1 cellular context compared by ENCODE assay signal in the genomic region with DNA sequence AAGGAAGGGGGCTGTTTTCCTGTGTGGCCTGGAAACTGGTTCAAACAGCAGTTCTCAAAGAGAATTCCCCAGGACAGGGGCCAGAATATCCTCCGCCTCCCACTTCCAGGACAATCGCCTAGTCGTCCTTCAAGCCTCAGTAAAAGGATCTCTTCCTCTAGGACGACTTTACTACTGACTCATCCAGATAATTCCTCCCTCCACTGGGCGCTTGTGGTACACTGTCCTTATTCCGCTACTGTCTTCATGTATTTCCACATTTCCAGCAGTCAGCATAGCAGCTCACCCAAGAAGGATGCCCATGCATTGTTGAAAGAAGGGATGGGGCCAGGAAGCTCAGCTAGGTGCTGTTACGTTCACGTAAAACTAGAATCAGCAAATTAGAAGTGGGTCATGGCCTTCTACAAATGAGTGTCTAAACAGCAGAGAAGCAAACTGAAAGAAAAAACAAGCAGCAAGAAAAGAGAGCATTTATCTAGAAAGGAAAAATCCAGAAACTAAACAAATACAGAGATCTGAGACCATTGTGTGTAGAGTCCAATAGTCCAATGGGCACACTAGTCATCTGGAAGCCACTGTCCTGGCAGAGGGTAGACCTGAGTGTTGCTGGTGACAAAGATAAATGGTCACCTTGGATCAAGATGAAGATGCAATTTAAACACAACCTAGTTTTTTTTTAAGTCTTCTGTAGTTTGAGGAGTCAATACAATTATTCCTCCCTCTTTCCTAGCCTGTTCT.
A peak's percentile ranks its signal among the peaks of the same experiment; 100 is the strongest.
TF ChIP-seq lines count a peak whose summit lies in the region.

No MANE protein-coding gene starts in this region.

TF ChIP-seq in liver, 16 proteins besides CTCF, POLR2A, EP300 and RAD21 (continued from another document):
- TF ChIP-seq, protein P1, sequence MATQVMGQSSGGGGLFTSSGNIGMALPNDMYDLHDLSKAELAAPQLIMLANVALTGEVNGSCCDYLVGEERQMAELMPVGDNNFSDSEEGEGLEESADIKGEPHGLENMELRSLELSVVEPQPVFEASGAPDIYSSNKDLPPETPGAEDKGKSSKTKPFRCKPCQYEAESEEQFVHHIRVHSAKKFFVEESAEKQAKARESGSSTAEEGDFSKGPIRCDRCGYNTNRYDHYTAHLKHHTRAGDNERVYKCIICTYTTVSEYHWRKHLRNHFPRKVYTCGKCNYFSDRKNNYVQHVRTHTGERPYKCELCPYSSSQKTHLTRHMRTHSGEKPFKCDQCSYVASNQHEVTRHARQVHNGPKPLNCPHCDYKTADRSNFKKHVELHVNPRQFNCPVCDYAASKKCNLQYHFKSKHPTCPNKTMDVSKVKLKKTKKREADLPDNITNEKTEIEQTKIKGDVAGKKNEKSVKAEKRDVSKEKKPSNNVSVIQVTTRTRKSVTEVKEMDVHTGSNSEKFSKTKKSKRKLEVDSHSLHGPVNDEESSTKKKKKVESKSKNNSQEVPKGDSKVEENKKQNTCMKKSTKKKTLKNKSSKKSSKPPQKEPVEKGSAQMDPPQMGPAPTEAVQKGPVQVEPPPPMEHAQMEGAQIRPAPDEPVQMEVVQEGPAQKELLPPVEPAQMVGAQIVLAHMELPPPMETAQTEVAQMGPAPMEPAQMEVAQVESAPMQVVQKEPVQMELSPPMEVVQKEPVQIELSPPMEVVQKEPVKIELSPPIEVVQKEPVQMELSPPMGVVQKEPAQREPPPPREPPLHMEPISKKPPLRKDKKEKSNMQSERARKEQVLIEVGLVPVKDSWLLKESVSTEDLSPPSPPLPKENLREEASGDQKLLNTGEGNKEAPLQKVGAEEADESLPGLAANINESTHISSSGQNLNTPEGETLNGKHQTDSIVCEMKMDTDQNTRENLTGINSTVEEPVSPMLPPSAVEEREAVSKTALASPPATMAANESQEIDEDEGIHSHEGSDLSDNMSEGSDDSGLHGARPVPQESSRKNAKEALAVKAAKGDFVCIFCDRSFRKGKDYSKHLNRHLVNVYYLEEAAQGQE (IDR thresholded peaks at IDR 0.05) = no peak
- TF ChIP-seq RXRA (IDR thresholded peaks at IDR 0.05) (peak in 1 of 2 donors; percentile 62), GABPA (IDR thresholded peaks at IDR 0.05 in 1 of 2, conservative IDR thresholded peaks at IDR 0.05 in 1 of 2) (no peak), YY1 (IDR thresholded peaks at IDR 0.05) (peak; percentile 74)
